3 cellular contexts compared by ENCODE assay signal in genomic region chr22:21078916-21079315, GRCh38.
TF ChIP-seq lines count a peak whose summit lies in the region.

No MANE protein-coding gene starts in this region.

TF ChIP-seq in SK-N-SH, 30 proteins besides CTCF, POLR2A, EP300 and RAD21:
- TF ChIP-seq EZH2phosphoT487 (IDR thresholded peaks at IDR 0.05; ENCODE audit: borderline replicate concordance, low read depth) = no peak
- TF ChIP-seq SMC3 (IDR thresholded peaks at IDR 0.05; ENCODE audit: low read depth, low read length) = no peak
- no peak for TF ChIP-seq GABPA (IDR thresholded peaks at IDR 0.05; ENCODE audit: low read depth)
- no peak for TF ChIP-seq JUND (IDR thresholded peaks at IDR 0.05)
- TF ChIP-seq TEAD4 (IDR thresholded peaks at IDR 0.05; ENCODE audit: borderline replicate concordance, insufficient read depth) = no peak
- no peak for TF ChIP-seq RCOR1 (IDR thresholded peaks at IDR 0.05; ENCODE audit: low read length)
TF ChIP-seq in SK-N-SH: peak in this region for 0.

TF ChIP-seq in SK-N-SH treated with all-trans-retinoic acid at 6 μM for 48 hours, 23 proteins besides CTCF, POLR2A, EP300 and RAD21:
- TF ChIP-seq ISL1 (CRISPR knock-in tag; IDR thresholded peaks at IDR 0.05) = no peak
- no peak for TF ChIP-seq BACH2 (CRISPR knock-in tag; IDR thresholded peaks at IDR 0.05; ENCODE audit: borderline replicate concordance)
- TF ChIP-seq ARNTL (CRISPR knock-in tag; IDR thresholded peaks at IDR 0.05; ENCODE audit: borderline replicate concordance, low read depth) = no peak
- TF ChIP-seq TCF4 (CRISPR knock-in tag; IDR thresholded peaks at IDR 0.05; ENCODE audit: borderline replicate concordance) = no peak
- TF ChIP-seq CSDC2 (CRISPR knock-in tag; IDR thresholded peaks at IDR 0.05) = no peak
- no peak for TF ChIP-seq SNAI2 (CRISPR knock-in tag; IDR thresholded peaks at IDR 0.05)

TF ChIP-seq in H1, 55 proteins besides CTCF, POLR2A, EP300 and RAD21:
- TF ChIP-seq CHD1 (IDR thresholded peaks at IDR 0.05; ENCODE audit: low read depth, low read length) (no peak), SIX5 (IDR thresholded peaks at IDR 0.05; ENCODE audit: low read depth, low read length) (no peak), GABPA (IDR thresholded peaks at IDR 0.05; ENCODE audit: borderline replicate concordance, insufficient read depth, low read length) (no peak), SP1 (IDR thresholded peaks at IDR 0.05; ENCODE audit: low read depth, low read length) (no peak), USF2 (IDR thresholded peaks at IDR 0.05; ENCODE audit: low read length) (no peak), TAF1 (IDR thresholded peaks at IDR 0.05; ENCODE audit: low read depth, low read length) (no peak), RBBP5 (IDR thresholded peaks at IDR 0.05; ENCODE audit: borderline replicate concordance, low read depth, low read length) (no peak), CREB1 (IDR thresholded peaks at IDR 0.05) (no peak), KDM5A (IDR thresholded peaks at IDR 0.05; ENCODE audit: low read length) (no peak), CTBP2 (IDR thresholded peaks at IDR 0.05; ENCODE audit: borderline replicate concordance, insufficient read depth, insufficient read length, low read length) (no peak), POLR2AphosphoS5 (IDR thresholded peaks at IDR 0.05; ENCODE audit: low read depth, low read length) (no peak), SAP30 (IDR thresholded peaks at IDR 0.05; ENCODE audit: insufficient read depth, insufficient replicate concordance, low read length) (no peak), CHD7 (IDR thresholded peaks at IDR 0.05; ENCODE audit: insufficient replicate concordance, low read length) (no peak), BRCA1 (IDR thresholded peaks at IDR 0.05; ENCODE audit: low read depth, low read length) (no peak), TBP (IDR thresholded peaks at IDR 0.05; ENCODE audit: low read depth, low read length) (no peak), SIRT6 (IDR thresholded peaks at IDR 0.05; ENCODE audit: low read length) (no peak), SIN3A (conservative IDR thresholded peaks at IDR 0.05 in 1 of 2, IDR thresholded peaks at IDR 0.05 in 1 of 2; ENCODE audit: low read depth in 1 of 2, low read length in 2 of 2) (no peak)
